Comparison of ENCODE assay signal across 1 cellular context in the genomic region with DNA sequence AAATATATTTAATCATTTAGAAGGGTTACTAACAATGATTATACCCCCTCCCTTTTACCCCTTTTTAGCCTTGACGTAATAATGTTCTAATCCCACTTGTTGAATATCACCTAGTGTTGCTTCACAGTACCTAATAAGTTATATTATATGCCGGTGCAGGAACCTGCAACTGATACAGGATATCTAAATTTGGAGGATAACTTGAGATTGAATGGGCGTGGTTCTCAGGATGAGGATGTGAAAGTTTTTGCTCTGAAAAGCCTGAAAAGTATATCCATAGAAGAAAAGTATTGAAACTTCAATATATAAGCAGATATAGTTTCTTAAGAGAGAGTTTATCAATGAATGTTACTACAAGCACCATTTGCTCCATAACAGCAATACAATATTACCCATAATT.
A peak's percentile ranks its signal among the peaks of the same experiment; 100 is the strongest.
TF ChIP-seq lines count a peak whose summit lies in the region.

No MANE protein-coding gene starts in this region.

TF ChIP-seq in GM12878, 131 proteins besides CTCF, POLR2A, EP300 and RAD21:
- TF ChIP-seq SPI1 (IDR thresholded peaks at IDR 0.05; ENCODE audit: borderline replicate concordance, insufficient read depth, low read depth, low read length) (0 out of 2 replicates have a peak, but pooled peaks have one; percentile 3), MTA2 (IDR thresholded peaks at IDR 0.05; ENCODE audit: low read depth) (no peak)
TF ChIP-seq in GM12878: peak in this region for 1.
